Comparison of ENCODE assay signal across 1 cellular context in the genomic region with DNA sequence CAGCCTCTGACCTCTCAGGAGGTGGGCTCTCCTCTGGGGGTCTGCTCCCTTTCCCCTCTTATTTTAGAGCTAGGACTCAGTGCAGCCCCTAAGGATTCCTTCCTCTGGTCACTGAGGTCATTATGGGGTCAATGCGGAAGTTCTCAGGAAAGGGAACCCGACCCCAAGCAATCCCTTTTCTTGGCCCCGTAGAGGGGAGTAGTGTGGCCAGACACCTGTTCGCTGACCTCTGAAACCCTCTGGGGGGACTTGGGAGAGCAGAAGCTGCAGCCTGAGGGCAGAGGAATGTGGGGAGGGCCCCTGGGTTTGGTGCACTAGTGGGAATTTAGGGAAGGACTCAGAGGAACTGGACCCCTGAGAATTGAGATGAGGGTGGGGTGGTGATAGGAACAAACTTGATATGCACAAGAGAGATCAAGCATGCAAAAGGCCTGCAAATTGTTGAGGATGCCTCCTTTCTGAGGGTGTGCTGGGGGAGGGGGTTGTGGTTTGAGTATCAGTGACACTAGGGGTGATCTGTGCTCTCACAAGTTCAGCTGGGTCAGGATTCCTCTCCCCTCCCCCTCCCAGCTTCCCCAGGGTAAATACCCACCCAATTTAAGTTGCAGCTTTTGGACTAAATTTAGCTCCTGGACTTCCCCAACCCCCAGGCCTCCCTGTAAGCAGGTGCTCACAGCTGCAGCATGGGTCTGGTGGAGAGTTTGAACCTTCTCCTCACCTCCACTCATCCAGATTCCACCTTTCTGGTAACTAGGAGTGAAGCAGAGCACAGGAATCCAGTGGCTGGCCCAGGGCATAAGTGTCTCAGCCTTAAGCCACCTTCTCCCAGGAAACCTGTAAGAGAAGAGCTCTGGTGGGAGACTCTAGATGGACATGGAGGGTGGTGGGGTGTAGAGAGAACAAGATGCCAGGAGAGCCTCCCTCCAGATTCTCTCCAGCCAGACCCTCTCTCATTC.
TF ChIP-seq lines count a peak whose summit lies in the region.

No MANE protein-coding gene starts in this region.

TF ChIP-seq in HepG2, 621 proteins besides CTCF, POLR2A, EP300 and RAD21 (continued from another document and continues in another):
- no peak for TF ChIP-seq STAT6 (CRISPR knock-in tag; IDR thresholded peaks at IDR 0.05; ENCODE audit: borderline replicate concordance)
- peak; percentile 65 for TF ChIP-seq ELF1 (CRISPR knock-in tag; IDR thresholded peaks at IDR 0.05)
- no peak for TF ChIP-seq NRL (CRISPR knock-in tag; IDR thresholded peaks at IDR 0.05; ENCODE audit: borderline replicate concordance)
- no peak; the same call in 1 of the 2 replicates for TF ChIP-seq NCOA1 (CRISPR knock-in tag; IDR thresholded peaks at IDR 0.05)
- TF ChIP-seq, protein P1, sequence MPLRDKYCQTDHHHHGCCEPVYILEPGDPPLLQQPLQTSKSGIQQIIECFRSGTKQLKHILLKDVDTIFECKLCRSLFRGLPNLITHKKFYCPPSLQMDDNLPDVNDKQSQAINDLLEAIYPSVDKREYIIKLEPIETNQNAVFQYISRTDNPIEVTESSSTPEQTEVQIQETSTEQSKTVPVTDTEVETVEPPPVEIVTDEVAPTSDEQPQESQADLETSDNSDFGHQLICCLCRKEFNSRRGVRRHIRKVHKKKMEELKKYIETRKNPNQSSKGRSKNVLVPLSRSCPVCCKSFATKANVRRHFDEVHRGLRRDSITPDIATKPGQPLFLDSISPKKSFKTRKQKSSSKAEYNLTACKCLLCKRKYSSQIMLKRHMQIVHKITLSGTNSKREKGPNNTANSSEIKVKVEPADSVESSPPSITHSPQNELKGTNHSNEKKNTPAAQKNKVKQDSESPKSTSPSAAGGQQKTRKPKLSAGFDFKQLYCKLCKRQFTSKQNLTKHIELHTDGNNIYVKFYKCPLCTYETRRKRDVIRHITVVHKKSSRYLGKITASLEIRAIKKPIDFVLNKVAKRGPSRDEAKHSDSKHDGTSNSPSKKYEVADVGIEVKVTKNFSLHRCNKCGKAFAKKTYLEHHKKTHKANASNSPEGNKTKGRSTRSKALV (CRISPR knock-in tag; IDR thresholded peaks at IDR 0.05): no peak
- 0 out of 4 replicates have a peak, but pooled peaks of 1 of the 2 experiments have one; percentile 37 for TF ChIP-seq NR2F1 (CRISPR knock-in tag; IDR thresholded peaks at IDR 0.05)
- TF ChIP-seq, protein P2, sequence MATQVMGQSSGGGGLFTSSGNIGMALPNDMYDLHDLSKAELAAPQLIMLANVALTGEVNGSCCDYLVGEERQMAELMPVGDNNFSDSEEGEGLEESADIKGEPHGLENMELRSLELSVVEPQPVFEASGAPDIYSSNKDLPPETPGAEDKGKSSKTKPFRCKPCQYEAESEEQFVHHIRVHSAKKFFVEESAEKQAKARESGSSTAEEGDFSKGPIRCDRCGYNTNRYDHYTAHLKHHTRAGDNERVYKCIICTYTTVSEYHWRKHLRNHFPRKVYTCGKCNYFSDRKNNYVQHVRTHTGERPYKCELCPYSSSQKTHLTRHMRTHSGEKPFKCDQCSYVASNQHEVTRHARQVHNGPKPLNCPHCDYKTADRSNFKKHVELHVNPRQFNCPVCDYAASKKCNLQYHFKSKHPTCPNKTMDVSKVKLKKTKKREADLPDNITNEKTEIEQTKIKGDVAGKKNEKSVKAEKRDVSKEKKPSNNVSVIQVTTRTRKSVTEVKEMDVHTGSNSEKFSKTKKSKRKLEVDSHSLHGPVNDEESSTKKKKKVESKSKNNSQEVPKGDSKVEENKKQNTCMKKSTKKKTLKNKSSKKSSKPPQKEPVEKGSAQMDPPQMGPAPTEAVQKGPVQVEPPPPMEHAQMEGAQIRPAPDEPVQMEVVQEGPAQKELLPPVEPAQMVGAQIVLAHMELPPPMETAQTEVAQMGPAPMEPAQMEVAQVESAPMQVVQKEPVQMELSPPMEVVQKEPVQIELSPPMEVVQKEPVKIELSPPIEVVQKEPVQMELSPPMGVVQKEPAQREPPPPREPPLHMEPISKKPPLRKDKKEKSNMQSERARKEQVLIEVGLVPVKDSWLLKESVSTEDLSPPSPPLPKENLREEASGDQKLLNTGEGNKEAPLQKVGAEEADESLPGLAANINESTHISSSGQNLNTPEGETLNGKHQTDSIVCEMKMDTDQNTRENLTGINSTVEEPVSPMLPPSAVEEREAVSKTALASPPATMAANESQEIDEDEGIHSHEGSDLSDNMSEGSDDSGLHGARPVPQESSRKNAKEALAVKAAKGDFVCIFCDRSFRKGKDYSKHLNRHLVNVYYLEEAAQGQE (IDR thresholded peaks at IDR 0.05; ENCODE audit: borderline replicate concordance in 1 of 2, low read depth in 1 of 2, low read length in 2 of 2): no peak
- no peak for TF ChIP-seq RARG (CRISPR knock-in tag; IDR thresholded peaks at IDR 0.05; ENCODE audit: low read depth)
- TF ChIP-seq ZNF564 (CRISPR knock-in tag; IDR thresholded peaks at IDR 0.05): no peak
- TF ChIP-seq ZFAT (CRISPR knock-in tag; conservative IDR thresholded peaks at IDR 0.05): no peak
- peak; percentile 91 for TF ChIP-seq ZNF281 (CRISPR knock-in tag; IDR thresholded peaks at IDR 0.05; ENCODE audit: borderline replicate concordance)
- TF ChIP-seq MAZ (IDR thresholded peaks at IDR 0.05; ENCODE audit: borderline replicate concordance, low read depth, low read length): peak; percentile 11; the same call in 1 of the 2 replicates
- TF ChIP-seq MAZ (CRISPR knock-in tag; IDR thresholded peaks at IDR 0.05; ENCODE audit: low read depth): 0 out of 2 replicates have a peak, but pooled peaks have one; percentile 14
- TF ChIP-seq ZSCAN21 (CRISPR knock-in tag; IDR thresholded peaks at IDR 0.05; ENCODE audit: borderline replicate concordance): 0 out of 2 replicates have a peak, but pooled peaks have one; percentile 7
- TF ChIP-seq DR1 (CRISPR knock-in tag; IDR thresholded peaks at IDR 0.05): no peak
- no peak for TF ChIP-seq ZNF543 (CRISPR knock-in tag; IDR thresholded peaks at IDR 0.05)
- no peak for TF ChIP-seq REXO4 (CRISPR knock-in tag; IDR thresholded peaks at IDR 0.05; ENCODE audit: borderline replicate concordance)
- TF ChIP-seq, protein P3, sequence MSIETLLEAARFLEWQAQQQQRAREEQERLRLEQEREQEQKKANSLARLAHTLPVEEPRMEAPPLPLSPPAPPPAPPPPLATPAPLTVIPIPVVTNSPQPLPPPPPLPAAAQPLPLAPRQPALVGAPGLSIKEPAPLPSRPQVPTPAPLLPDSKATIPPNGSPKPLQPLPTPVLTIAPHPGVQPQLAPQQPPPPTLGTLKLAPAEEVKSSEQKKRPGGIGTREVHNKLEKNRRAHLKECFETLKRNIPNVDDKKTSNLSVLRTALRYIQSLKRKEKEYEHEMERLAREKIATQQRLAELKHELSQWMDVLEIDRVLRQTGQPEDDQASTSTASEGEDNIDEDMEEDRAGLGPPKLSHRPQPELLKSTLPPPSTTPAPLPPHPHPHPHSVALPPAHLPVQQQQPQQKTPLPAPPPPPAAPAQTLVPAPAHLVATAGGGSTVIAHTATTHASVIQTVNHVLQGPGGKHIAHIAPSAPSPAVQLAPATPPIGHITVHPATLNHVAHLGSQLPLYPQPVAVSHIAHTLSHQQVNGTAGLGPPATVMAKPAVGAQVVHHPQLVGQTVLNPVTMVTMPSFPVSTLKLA (IDR thresholded peaks at IDR 0.05): no peak
- TF ChIP-seq CREB1 (IDR thresholded peaks at IDR 0.05): no peak
- TF ChIP-seq CREB1 (CRISPR knock-in tag; IDR thresholded peaks at IDR 0.05): peak; percentile 38; the same call in 1 of the 2 replicates
- TF ChIP-seq ZNF816 (CRISPR knock-in tag; IDR thresholded peaks at IDR 0.05; ENCODE audit: borderline replicate concordance): no peak
- TF ChIP-seq MXD4 (CRISPR knock-in tag; IDR thresholded peaks at IDR 0.05): no peak
- peak; percentile 66 for TF ChIP-seq RARA (CRISPR knock-in tag; IDR thresholded peaks at IDR 0.05)
- TF ChIP-seq, protein P4, sequence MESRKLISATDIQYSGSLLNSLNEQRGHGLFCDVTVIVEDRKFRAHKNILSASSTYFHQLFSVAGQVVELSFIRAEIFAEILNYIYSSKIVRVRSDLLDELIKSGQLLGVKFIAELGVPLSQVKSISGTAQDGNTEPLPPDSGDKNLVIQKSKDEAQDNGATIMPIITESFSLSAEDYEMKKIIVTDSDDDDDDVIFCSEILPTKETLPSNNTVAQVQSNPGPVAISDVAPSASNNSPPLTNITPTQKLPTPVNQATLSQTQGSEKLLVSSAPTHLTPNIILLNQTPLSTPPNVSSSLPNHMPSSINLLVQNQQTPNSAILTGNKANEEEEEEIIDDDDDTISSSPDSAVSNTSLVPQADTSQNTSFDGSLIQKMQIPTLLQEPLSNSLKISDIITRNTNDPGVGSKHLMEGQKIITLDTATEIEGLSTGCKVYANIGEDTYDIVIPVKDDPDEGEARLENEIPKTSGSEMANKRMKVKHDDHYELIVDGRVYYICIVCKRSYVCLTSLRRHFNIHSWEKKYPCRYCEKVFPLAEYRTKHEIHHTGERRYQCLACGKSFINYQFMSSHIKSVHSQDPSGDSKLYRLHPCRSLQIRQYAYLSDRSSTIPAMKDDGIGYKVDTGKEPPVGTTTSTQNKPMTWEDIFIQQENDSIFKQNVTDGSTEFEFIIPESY (CRISPR knock-in tag; IDR thresholded peaks at IDR 0.05): no peak
- TF ChIP-seq PHF8 (CRISPR knock-in tag; IDR thresholded peaks at IDR 0.05): no peak; the same call in 1 of the 2 replicates
- TF ChIP-seq, protein P5, sequence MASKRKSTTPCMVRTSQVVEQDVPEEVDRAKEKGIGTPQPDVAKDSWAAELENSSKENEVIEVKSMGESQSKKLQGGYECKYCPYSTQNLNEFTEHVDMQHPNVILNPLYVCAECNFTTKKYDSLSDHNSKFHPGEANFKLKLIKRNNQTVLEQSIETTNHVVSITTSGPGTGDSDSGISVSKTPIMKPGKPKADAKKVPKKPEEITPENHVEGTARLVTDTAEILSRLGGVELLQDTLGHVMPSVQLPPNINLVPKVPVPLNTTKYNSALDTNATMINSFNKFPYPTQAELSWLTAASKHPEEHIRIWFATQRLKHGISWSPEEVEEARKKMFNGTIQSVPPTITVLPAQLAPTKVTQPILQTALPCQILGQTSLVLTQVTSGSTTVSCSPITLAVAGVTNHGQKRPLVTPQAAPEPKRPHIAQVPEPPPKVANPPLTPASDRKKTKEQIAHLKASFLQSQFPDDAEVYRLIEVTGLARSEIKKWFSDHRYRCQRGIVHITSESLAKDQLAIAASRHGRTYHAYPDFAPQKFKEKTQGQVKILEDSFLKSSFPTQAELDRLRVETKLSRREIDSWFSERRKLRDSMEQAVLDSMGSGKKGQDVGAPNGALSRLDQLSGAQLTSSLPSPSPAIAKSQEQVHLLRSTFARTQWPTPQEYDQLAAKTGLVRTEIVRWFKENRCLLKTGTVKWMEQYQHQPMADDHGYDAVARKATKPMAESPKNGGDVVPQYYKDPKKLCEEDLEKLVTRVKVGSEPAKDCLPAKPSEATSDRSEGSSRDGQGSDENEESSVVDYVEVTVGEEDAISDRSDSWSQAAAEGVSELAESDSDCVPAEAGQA (IDR thresholded peaks at IDR 0.05; ENCODE audit: low read depth): no peak
- TF ChIP-seq, protein P5 (CRISPR knock-in tag; IDR thresholded peaks at IDR 0.05; ENCODE audit: borderline replicate concordance): no peak
- TF ChIP-seq ZNF383 (CRISPR knock-in tag; IDR thresholded peaks at IDR 0.05; ENCODE audit: borderline replicate concordance): no peak
- no peak for TF ChIP-seq MYC (CRISPR knock-in tag; IDR thresholded peaks at IDR 0.05; ENCODE audit: borderline replicate concordance)
- TF ChIP-seq ARNTL (CRISPR knock-in tag; IDR thresholded peaks at IDR 0.05): no peak
